ENCODE assay signal across 8 cellular contexts in genomic region chr20:50730765-50731054, GRCh38. TPM values are rescaled to one million over a fixed set of nuclear protein-coding genes. Genes with fewer than 3 reads are reported as not detected.
A peak's percentile ranks its signal among the peaks of the same experiment; 100 is the strongest.
DNase-seq lines count a peak whose midpoint lies in the region; ATAC-seq lines count a peak whose summit lies in the region.

No MANE protein-coding gene starts in this region.

- H3K4me1 ChIP-seq in HAP-1 (peaks cover 11% of the 10 kb centered on the region), right cardiac atrium (ENCODE audit: control insufficient read depth, insufficient read depth, low read length) (no peaks in the 10 kb centered on the region)

- in situ Hi-C loops in HAP-1 (cut with MboI; ENCODE audit: low sequenced_read_pairs): no loop called here

- no peaks in the 10 kb centered on the region for H3K9me3 Mint-ChIP-seq in T-cell
- H3K9me3 Mint-ChIP-seq in stimulated activated effector memory CD8-positive, alpha-beta T cell treated with anti-CD3 and anti-CD28 coated beads, Interleukin-12 subunit alpha, Interleukin-12 subunit beta, amount 100 ng/mL, for 72 hours: no peaks in the 10 kb centered on the region

- no peak for DNase-seq in HAP-1 (ENCODE audit: low spot score in 2 of 2)
- no peak for DNase-seq in T-cell
- no peak for DNase-seq in right cardiac atrium
- DNase-seq in stimulated activated effector memory CD8-positive, alpha-beta T cell treated with anti-CD3 and anti-CD28 coated beads, Interleukin-12 subunit alpha, Interleukin-12 subunit beta, amount 100 ng/mL, for 72 hours (ENCODE audit: low spot score in 2 of 2): no peak
- no peak for DNase-seq in pons (ENCODE audit: low spot score)
- DNase-seq in RKO (ENCODE audit: low spot score): no peak
- no peak for DNase-seq in stimulated activated CD4-positive, alpha-beta T cell treated with anti-CD3 and anti-CD28 coated beads, Interleukin-4, amount 100 ng/mL, for 1 hour

- intact Hi-C loops in right cardiac atrium (cut with DNase I): loop anchor here in 1 of 4 donors (10.0 kb wide), 1 partner anchor 546 kb away; no protein-coding TSS in a partner anchor

- under 1% methylated on average over 35 of the region's 35 CpGs for WGBS in right cardiac atrium

- peak overlapping the region; percentile 69 for H3K27ac ChIP-seq in right cardiac atrium (ENCODE audit: low read length)

- no peaks in the 10 kb centered on the region for H3K27me3 ChIP-seq in HAP-1 (ENCODE audit: low read depth)
- H3K27me3 ChIP-seq in right cardiac atrium (ENCODE audit: control insufficient read depth, insufficient read depth): no peaks in the 10 kb centered on the region

- CTCF ChIA-PET in T-cell (lab: Charles Lee): interaction anchor here in 1 of 2 donors (1.1 kb wide), 1 partner anchor 19 kb away, joined by 4 read pairs; no protein-coding TSS in a partner anchor

- POLR2A ChIA-PET in T-cell (lab: Charles Lee): no interaction called here

- H3K9me3 ChIP-seq in HAP-1 (no peaks in the 10 kb centered on the region), right cardiac atrium (ENCODE audit: control insufficient read depth, low read length) (no peaks in the 10 kb centered on the region)

- peak overlapping the region in 1 of 2 donors; percentile 73 for H3K27ac Mint-ChIP-seq in T-cell
- H3K27ac Mint-ChIP-seq in stimulated activated effector memory CD8-positive, alpha-beta T cell treated with anti-CD3 and anti-CD28 coated beads, Interleukin-12 subunit alpha, Interleukin-12 subunit beta, amount 100 ng/mL, for 72 hours: peak overlapping the region; percentile 74

- peak overlapping the region; percentile 67 for H3K4me3 ChIP-seq in HAP-1
- H3K4me3 ChIP-seq in right cardiac atrium (ENCODE audit: low read length): peak overlapping the region; percentile 63

- H3K36me3 Mint-ChIP-seq in T-cell: no peaks in the 10 kb centered on the region
- peaks cover 26% of the 10 kb centered on the region for H3K36me3 Mint-ChIP-seq in stimulated activated effector memory CD8-positive, alpha-beta T cell treated with anti-CD3 and anti-CD28 coated beads, Interleukin-12 subunit alpha, Interleukin-12 subunit beta, amount 100 ng/mL, for 72 hours

- H3K36me3 ChIP-seq in HAP-1 (replicated peaks): no peaks in the 10 kb centered on the region

- no peaks in the 10 kb centered on the region for H3K27me3 Mint-ChIP-seq in T-cell

- ATAC-seq in T-cell (replicated peaks in 1 of 4) (no peak), right cardiac atrium (no peak), HG02678 (IDR thresholded peaks at IDR 0.05; ENCODE audit: unreplicated experiment) (no peak)
- no peak for ATAC-seq in stimulated activated effector memory CD8-positive, alpha-beta T cell treated with anti-CD3 and anti-CD28 coated beads, Interleukin-12 subunit alpha, Interleukin-12 subunit beta, amount 100 ng/mL, for 72 hours

- H3K4me3 Mint-ChIP-seq in T-cell: peak overlapping the region; percentile 84 to 89 (median 86)
- peak overlapping the region; percentile 78 for H3K4me3 Mint-ChIP-seq in stimulated activated effector memory CD8-positive, alpha-beta T cell treated with anti-CD3 and anti-CD28 coated beads, Interleukin-12 subunit alpha, Interleukin-12 subunit beta, amount 100 ng/mL, for 72 hours

- H3K4me1 Mint-ChIP-seq in T-cell: peaks cover 27 to 37% (median 28%) of the 10 kb centered on the region in 3 donors
- H3K4me1 Mint-ChIP-seq in stimulated activated effector memory CD8-positive, alpha-beta T cell treated with anti-CD3 and anti-CD28 coated beads, Interleukin-12 subunit alpha, Interleukin-12 subunit beta, amount 100 ng/mL, for 72 hours: peaks cover 18% of the 10 kb centered on the region

RNA-seq across cellular contexts. Expression of gene PARD6B, which starts 0.7 kb away (rescaled TPM):
- total RNA-seq in T-cell (10 to 100 TPM in 2 of 5 donors, 1 to 10 TPM in 3; 5.9 to 12.4 (median 9.4) TPM), right cardiac atrium (1 to 10 TPM; 2.5 to 5.2 (median 3.5) TPM)
- 0.93 TPM for polyA plus RNA-seq in right cardiac atrium

RNA-seq across cellular contexts. Expression of gene RIPOR3, which starts 39.4 kb away (rescaled TPM):
- total RNA-seq in T-cell (under 1 TPM; 0.25 to 0.88 (median 0.42) TPM), right cardiac atrium (1 to 10 TPM; 2.1 to 6.9 (median 2.9) TPM)
- polyA plus RNA-seq in right cardiac atrium: 12.9 TPM
